In the genomic region with DNA sequence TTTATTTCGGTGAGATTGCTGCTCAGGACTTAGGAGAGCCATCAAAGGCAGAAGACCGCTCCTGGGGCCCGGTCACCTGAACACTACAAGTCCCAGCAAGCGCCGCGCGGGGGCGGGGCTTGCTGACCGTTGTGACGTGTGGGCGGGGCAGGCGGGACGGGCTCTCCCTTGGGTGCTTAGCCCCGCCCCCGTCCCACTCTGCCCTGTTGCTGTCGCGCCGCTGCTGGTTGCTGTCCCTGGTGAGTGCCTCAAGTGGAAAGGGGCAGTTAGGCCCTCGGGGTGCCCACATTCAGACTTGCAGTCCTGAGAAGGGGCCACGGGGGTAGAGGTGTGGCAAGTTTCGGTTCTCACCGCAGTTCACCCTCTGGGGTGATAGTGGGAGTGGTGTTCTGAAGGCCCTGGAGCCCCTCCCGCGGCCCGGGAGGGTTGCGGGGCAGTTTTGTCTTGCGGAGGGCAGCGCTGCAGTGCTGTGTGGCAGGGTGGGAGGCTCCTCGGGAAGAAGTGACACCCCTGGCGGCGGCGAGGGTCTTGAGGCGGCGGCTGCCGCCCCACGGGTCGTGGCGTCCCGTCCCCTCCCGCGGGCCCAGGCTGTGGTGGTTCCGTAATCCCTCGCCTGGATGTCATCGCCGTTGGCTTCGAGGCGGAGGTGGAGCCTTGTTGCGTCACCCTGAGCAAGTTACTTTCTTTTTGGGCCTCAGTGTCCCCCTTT, we compare ENCODE assay signal across 8 cellular contexts. TPM values are rescaled to one million over a fixed set of nuclear protein-coding genes. Genes with fewer than 3 reads are reported as not detected.
DNase-seq lines count a peak whose midpoint lies in the region; TF ChIP-seq lines count a peak whose summit lies in the region.

A gene with protein sequence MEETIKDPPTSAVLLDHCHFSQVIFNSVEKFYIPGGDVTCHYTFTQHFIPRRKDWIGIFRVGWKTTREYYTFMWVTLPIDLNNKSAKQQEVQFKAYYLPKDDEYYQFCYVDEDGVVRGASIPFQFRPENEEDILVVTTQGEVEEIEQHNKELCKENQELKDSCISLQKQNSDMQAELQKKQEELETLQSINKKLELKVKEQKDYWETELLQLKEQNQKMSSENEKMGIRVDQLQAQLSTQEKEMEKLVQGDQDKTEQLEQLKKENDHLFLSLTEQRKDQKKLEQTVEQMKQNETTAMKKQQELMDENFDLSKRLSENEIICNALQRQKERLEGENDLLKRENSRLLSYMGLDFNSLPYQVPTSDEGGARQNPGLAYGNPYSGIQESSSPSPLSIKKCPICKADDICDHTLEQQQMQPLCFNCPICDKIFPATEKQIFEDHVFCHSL (plus strand): TSS at position 196 of the 709 bp plus-strand sequence. CDS start 10,673 bp downstream, outside the sequence.

- peak within 1 kb of the TSS; percentile 83 for H3K4me3 ChIP-seq in NB4 (ENCODE audit: low read depth, low read length)
- peak within 1 kb of the TSS; percentile 90 to 98 for H3K4me3 ChIP-seq in neutrophil (ENCODE audit: low read depth in 1 of 2, low read length in 1 of 2)

- CTCF ChIA-PET in HEK293T (lab: Yijun Ruan, JAX): interaction anchor here (1.3 to 1.7 kb wide), 3 partner anchors 26 to 53 kb away, joined by 3 to 5 read pairs (median 4); no protein-coding TSS in a partner anchor

- TF ChIP-seq POLR2A in NB4 (IDR thresholded peaks at IDR 0.05; ENCODE audit: extremely low read depth, insufficient read length): peak; percentile 79

- peaks cover 1% of the 10 kb centered on the region for H3K36me3 ChIP-seq in neutrophil

- H3K27me3 ChIP-seq in neutrophil: no peaks in the 10 kb centered on the region

- H3K27ac ChIP-seq in neutrophil (peak within 1 kb of the TSS; percentile 97), substantia nigra (ENCODE audit: low read depth, low read length, poor library complexity, severe bottlenecking) (peak within 1 kb of the TSS; percentile 91)

- no peaks in the 10 kb centered on the region for H3K9me3 ChIP-seq in neutrophil

- peak; percentile 49 for DNase-seq in GM04503 (ENCODE audit: low read depth)
- DNase-seq in HEK293T (ENCODE audit: extremely low spot score): peak; percentile 98
- peak; percentile 94 for DNase-seq in NB4 (ENCODE audit: low read depth)
- peak; percentile 94 for DNase-seq in SK-N-DZ (ENCODE audit: low spot score)
- DNase-seq in activated naive CD4-positive, alpha-beta T cell treated with Interleukin-2 at 50 U/mL for 16 hours: peak; percentile 86
- peak; percentile 85 for DNase-seq in foreskin melanocyte
- DNase-seq in substantia nigra (lab: John Stamatoyannopoulos, UW): peak; percentile 49 to 96 (median 89)

- POLR2A ChIA-PET in HEK293T (lab: Yijun Ruan, JAX): interaction anchor here (0.8 to 1.2 kb wide), 3 partner anchors 9 to 102 kb away, joined by 3 to 4 read pairs (median 3); a partner anchor contains a TSS

- peaks cover 8 to 15% of the 10 kb centered on the region in 2 experiments for H3K4me1 ChIP-seq in neutrophil (ENCODE audit: control insufficient read depth in 1 of 2, insufficient read depth in 1 of 2, low read depth in 1 of 2, low read length in 1 of 2)

- no peak for TF ChIP-seq CTCF in NB4 (IDR thresholded peaks at IDR 0.05; ENCODE audit: low read depth, low read length)
- peak; percentile 53 for TF ChIP-seq CTCF in neutrophil (IDR thresholded peaks at IDR 0.05)

TF ChIP-seq in HEK293T, 16 proteins besides CTCF, POLR2A, EP300 and RAD21:
- TF ChIP-seq FOXM1 (IDR thresholded peaks at IDR 0.05; ENCODE audit: borderline replicate concordance) (no peak), NFRKB (IDR thresholded peaks at IDR 0.05) (no peak), HDGF (IDR thresholded peaks at IDR 0.05; ENCODE audit: borderline replicate concordance) (peak; percentile 94; the same call in 1 of the 2 replicates)

RNA-seq across cellular contexts. Expression of the gene that starts here (rescaled TPM):
- 24.5 and 35.7 TPM in 2 replicates for polyA plus RNA-seq in SK-N-DZ (2014; cell fraction: cytosol; rRNA removed)
- 30.8 and 35.2 TPM in 2 replicates for polyA plus RNA-seq in SK-N-DZ (2014; cell fraction: nucleus; rRNA removed)

Comparison
In these comparisons a context has a peak if more than half of its experiments do, and no peak if none do; other contexts are left out.
1. Peak in every context shown above with its lines: DNase-seq, H3K4me3 ChIP-seq and H3K27ac ChIP-seq.